In the genomic region with DNA sequence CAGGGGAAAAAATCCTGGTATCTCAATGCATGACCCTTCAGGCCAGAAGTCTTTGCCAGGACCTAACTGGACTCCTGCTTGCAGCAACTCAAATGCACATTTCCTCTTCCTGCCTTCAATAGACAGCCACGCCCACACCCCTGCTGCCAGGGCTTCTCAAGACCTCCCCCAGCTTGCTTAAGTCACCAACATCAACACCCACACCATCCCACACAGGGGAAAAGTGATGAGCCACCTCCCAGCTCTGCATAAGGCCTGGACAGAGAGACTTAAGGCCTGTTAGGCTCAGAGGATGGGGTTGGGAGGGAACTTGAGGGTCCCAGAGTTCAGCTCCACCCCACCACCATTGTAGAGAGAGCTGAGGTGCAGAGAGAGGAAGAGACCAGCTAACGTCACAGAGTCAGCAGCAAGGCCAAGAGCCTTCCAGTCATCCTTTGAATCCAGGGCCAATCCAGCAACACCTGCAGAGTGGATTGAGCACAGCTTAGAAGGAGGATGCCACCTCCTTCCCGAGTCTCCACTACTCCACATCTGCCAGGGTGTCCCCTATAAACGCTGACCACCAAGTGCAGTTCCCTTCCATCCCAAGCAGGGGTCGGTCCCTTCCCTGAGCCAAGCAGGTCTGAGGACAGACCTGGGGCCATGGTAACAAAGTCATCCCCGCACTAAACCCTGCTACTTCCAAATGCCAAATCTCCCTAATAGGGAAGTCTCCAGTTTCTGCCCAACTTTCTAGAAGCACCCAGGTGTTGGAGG, we compare ENCODE assay signal across 1 cellular context.
TF ChIP-seq lines count a peak whose summit lies in the region.

No MANE protein-coding gene starts in this region.

TF ChIP-seq in GM12878, 131 proteins besides CTCF, POLR2A, EP300 and RAD21 (continued from another document):
- TF ChIP-seq GATAD2B (conservative IDR thresholded peaks at IDR 0.05; ENCODE audit: low read depth) (0 out of 2 replicates have a peak, but pooled peaks have one; percentile 16), POLR2AphosphoS5 (IDR thresholded peaks at IDR 0.05; ENCODE audit: low read length) (peak; percentile 38; the same call in 1 of the 2 replicates), RFX5 (IDR thresholded peaks at IDR 0.05; ENCODE audit: low read depth, low read length) (no peak), EGR1 (IDR thresholded peaks at IDR 0.05; ENCODE audit: borderline replicate concordance in 1 of 2, low read depth in 2 of 2, low read length in 2 of 2) (peak in 1 of 2 experiments; percentile 78; a peak in 2 of 3 replicates), HDAC6 (IDR thresholded peaks at IDR 0.05; ENCODE audit: unreplicated experiment) (no peak), NR2F1 (conservative IDR thresholded peaks at IDR 0.05) (0 out of 2 replicates have a peak, but pooled peaks have one; percentile 27), IKZF1 (conservative IDR thresholded peaks at IDR 0.05) (peak; percentile 47; the same call in 1 of the 2 replicates), ATF7 (IDR thresholded peaks at IDR 0.05; ENCODE audit: low read depth) (peak; percentile 59), MTA2 (IDR thresholded peaks at IDR 0.05; ENCODE audit: low read depth) (no peak), SPI1 (IDR thresholded peaks at IDR 0.05; ENCODE audit: borderline replicate concordance, insufficient read depth, low read depth, low read length) (peak; percentile 60; the same call in 1 of the 2 replicates), HDGF (IDR thresholded peaks at IDR 0.05) (peak; percentile 82; the same call in 1 of the 2 replicates)
- TF ChIP-seq, protein P1, sequence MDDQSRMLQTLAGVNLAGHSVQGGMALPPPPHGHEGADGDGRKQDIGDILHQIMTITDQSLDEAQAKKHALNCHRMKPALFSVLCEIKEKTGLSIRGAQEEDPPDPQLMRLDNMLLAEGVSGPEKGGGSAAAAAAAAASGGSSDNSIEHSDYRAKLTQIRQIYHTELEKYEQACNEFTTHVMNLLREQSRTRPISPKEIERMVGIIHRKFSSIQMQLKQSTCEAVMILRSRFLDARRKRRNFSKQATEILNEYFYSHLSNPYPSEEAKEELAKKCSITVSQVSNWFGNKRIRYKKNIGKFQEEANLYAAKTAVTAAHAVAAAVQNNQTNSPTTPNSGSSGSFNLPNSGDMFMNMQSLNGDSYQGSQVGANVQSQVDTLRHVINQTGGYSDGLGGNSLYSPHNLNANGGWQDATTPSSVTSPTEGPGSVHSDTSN (IDR thresholded peaks at IDR 0.05; ENCODE audit: insufficient replicate concordance, low read depth, low read length), result no peak
